Comparison of ENCODE assay signal across 9 cellular contexts in the genomic region with DNA sequence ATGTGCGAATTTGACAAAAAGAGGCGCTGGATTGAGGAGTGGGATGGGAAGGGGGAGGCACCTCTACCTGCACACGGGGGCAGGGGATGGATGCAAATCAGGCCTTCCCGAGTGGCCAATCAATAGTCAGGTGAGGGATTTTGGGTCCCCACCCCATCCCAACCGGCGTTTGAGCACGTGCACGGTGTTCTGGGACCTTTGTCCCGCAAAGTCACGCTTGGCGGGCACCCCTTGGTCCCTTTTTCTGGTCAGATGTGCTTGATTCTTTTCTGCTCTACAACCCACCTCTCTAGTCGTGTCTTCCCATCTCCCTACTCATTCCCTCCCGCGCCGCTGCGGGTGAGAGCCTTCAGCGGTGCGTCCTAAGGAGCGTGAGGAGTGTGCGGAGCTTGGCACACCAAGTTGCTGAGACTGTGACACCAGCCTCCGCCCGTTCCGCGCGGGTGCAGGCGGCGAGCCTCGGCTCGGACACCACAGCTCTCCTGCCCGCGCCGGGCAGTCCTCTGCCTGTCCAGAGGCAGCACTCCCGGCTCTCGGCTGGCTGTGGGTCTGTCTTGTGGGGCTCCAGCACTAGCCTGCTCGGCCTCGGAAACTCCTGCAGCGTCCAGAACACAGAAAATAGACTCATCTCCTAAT.
DNase-seq lines count a peak whose midpoint lies in the region; ATAC-seq and TF ChIP-seq lines count a peak whose summit lies in the region.
"Had no signal": no experiment of that assay in that cellular context is flagged by ENCODE, and none has a peak within 500 bp of the region (broad histone marks: within the 10 kb centered on the region; RNA-seq: fewer than 3 reads in every experiment).

No MANE protein-coding gene starts in this region.

- peak; percentile 21 for DNase-seq in GM13977 (ENCODE audit: low spot score)
- peak; percentile 41 for DNase-seq in amniotic epithelial cell (ENCODE audit: low read depth)
- DNase-seq in hypothalamus (lab: John Stamatoyannopoulos, UW), result peak in 30 of 51 donors; percentile 2 to 51 (median 20)
- DNase-seq in retina, result peak; percentile 83
- DNase-seq in ACHN, result no peak
- DNase-seq: effector memory CD4-positive, alpha-beta T cell had no signal

- in situ Hi-C loops in GM13977 (cut with MboI; ENCODE audit: low pct_unique_long_range_greater_than_20kb, low sequenced_read_pairs, unreplicated experiment) (no loop called here), ACHN (cut with HindIII; ENCODE audit: low pct_ligation_motif_present, low pct_unique_long_range_greater_than_20kb, low sequenced_read_pairs) (no loop called here)

- no peak for TF ChIP-seq CTCF in GM13977 (IDR thresholded peaks at IDR 0.05; ENCODE audit: extremely low read depth, insufficient read depth, missing control alignments)

- ATAC-seq in HG03378 (IDR thresholded peaks at IDR 0.05; ENCODE audit: unreplicated experiment) (no peak), HG02852 (IDR thresholded peaks at IDR 0.05; ENCODE audit: unreplicated experiment) (no peak), GM21717 (IDR thresholded peaks at IDR 0.05; ENCODE audit: unreplicated experiment) (no peak)
